In genomic region chr5:166370928-166371690, GRCh38 we compare ENCODE assay signal across 8 cellular contexts.
DNase-seq lines count a peak whose midpoint lies in the region; TF ChIP-seq lines count a peak whose summit lies in the region.

No MANE protein-coding gene starts in this region.

- POLR2A ChIA-PET in CD4-positive, alpha-beta memory T cell (lab: Charles Lee; ENCODE audit: partially characterized antibody) = no interaction called here

- TF ChIP-seq CTCF in ascending aorta (IDR thresholded peaks at IDR 0.05) (no peak), nephron progenitor cell (IDR thresholded peaks at IDR 0.05) (no peak)

- CTCF ChIA-PET in CD4-positive, alpha-beta memory T cell (lab: Charles Lee; ENCODE audit: partially characterized antibody) = no interaction called here
- CTCF ChIA-PET in activated naive CD4-positive, alpha-beta T cell treated with anti-CD3 and anti-CD28 coated beads for 36 hours (lab: Charles Lee) = no interaction called here

- intact Hi-C loops in CD4-positive, alpha-beta memory T cell (cut with micrococcal nuclease) = no loop called here
- intact Hi-C loops in ascending aorta (cut with DNase I) = no loop called here
- intact Hi-C loops in activated naive CD4-positive, alpha-beta T cell treated with anti-CD3 and anti-CD28 coated beads for 36 hours (cut with micrococcal nuclease) = no loop called here

- H3K4me3 Mint-ChIP-seq in CD4-positive, alpha-beta memory T cell = peak overlapping the region in 7 of 8 donors; percentile 25 to 80 (median 61)
- H3K4me3 Mint-ChIP-seq in nephron progenitor cell = no peak overlapping the region
- H3K4me3 Mint-ChIP-seq in activated naive CD4-positive, alpha-beta T cell treated with anti-CD3 and anti-CD28 coated beads for 36 hours = no peak overlapping the region

- H3K4me1 ChIP-seq in CD4-positive, alpha-beta memory T cell (ENCODE audit: insufficient read depth, low read length) = no peaks in the 10 kb centered on the region
- no peaks in the 10 kb centered on the region for H3K4me1 ChIP-seq in ascending aorta

- H3K36me3 ChIP-seq in CD4-positive, alpha-beta memory T cell (ENCODE audit: insufficient read depth, low read length) = no peaks in the 10 kb centered on the region
- H3K36me3 ChIP-seq in ascending aorta = no peaks in the 10 kb centered on the region

- H3K27me3 ChIP-seq in CD4-positive, alpha-beta memory T cell (ENCODE audit: insufficient read depth, low read length) = no peaks in the 10 kb centered on the region
- H3K27me3 ChIP-seq in ascending aorta = no peaks in the 10 kb centered on the region

- H3K27ac Mint-ChIP-seq in CD4-positive, alpha-beta memory T cell = peak overlapping the region in 2 of 7 donors; percentile 3 to 19
- peak overlapping the region; percentile 72 for H3K27ac Mint-ChIP-seq in nephron progenitor cell
- H3K27ac Mint-ChIP-seq in activated naive CD4-positive, alpha-beta T cell treated with anti-CD3 and anti-CD28 coated beads for 36 hours = no peak overlapping the region

- DNase-seq in CD4-positive, alpha-beta memory T cell = no peak
- DNase-seq in LoVo (ENCODE audit: low spot score) (peak; percentile 28), ascending aorta (ENCODE audit: low spot score in 2 of 2) (no peak), nephron progenitor cell (no peak), HT-29 (ENCODE audit: low spot score) (no peak), GF-D8 (lab: John Stamatoyannopoulos, UW) (no peak), NCI-H526 treated with DMSO at 0.1 percent for 48 hours (lab: John Stamatoyannopoulos, UW) (no peak)
- no peak for DNase-seq in activated naive CD4-positive, alpha-beta T cell treated with anti-CD3 and anti-CD28 coated beads for 36 hours

- H3K27me3 Mint-ChIP-seq in CD4-positive, alpha-beta memory T cell = no peaks in the 10 kb centered on the region
- H3K27me3 Mint-ChIP-seq in nephron progenitor cell (ENCODE audit: low read depth, poor library complexity) = no peaks in the 10 kb centered on the region
- H3K27me3 Mint-ChIP-seq in activated naive CD4-positive, alpha-beta T cell treated with anti-CD3 and anti-CD28 coated beads for 36 hours (ENCODE audit: low read depth) = no peaks in the 10 kb centered on the region

- H3K4me3 ChIP-seq in CD4-positive, alpha-beta memory T cell (ENCODE audit: low read length in 2 of 2) = no peak overlapping the region
- H3K4me3 ChIP-seq in ascending aorta = peak overlapping the region; percentile 39 to 62

- no peaks in the 10 kb centered on the region for H3K36me3 Mint-ChIP-seq in CD4-positive, alpha-beta memory T cell
- H3K36me3 Mint-ChIP-seq in nephron progenitor cell (ENCODE audit: low read depth) = no peaks in the 10 kb centered on the region
- no peaks in the 10 kb centered on the region for H3K36me3 Mint-ChIP-seq in activated naive CD4-positive, alpha-beta T cell treated with anti-CD3 and anti-CD28 coated beads for 36 hours (ENCODE audit: low read depth)

- peaks cover 0 to 2% (median 0%) of the 10 kb centered on the region in 4 donors for H3K4me1 Mint-ChIP-seq in CD4-positive, alpha-beta memory T cell
- peaks cover 20% of the 10 kb centered on the region for H3K4me1 Mint-ChIP-seq in nephron progenitor cell
- no peaks in the 10 kb centered on the region for H3K4me1 Mint-ChIP-seq in activated naive CD4-positive, alpha-beta T cell treated with anti-CD3 and anti-CD28 coated beads for 36 hours (ENCODE audit: low read depth)

- no peaks in the 10 kb centered on the region for H3K9me3 ChIP-seq in CD4-positive, alpha-beta memory T cell (ENCODE audit: control insufficient read depth in 1 of 2, low read length in 2 of 2)
- no peaks in the 10 kb centered on the region for H3K9me3 ChIP-seq in ascending aorta

- no peak overlapping the region for H3K27ac ChIP-seq in CD4-positive, alpha-beta memory T cell (ENCODE audit: low read depth, low read length)
- no peak overlapping the region for H3K27ac ChIP-seq in ascending aorta

- H3K9me3 Mint-ChIP-seq in CD4-positive, alpha-beta memory T cell = peaks cover 0 to 2% (median 0%) of the 10 kb centered on the region in 8 donors
- no peaks in the 10 kb centered on the region for H3K9me3 Mint-ChIP-seq in nephron progenitor cell
- H3K9me3 Mint-ChIP-seq in activated naive CD4-positive, alpha-beta T cell treated with anti-CD3 and anti-CD28 coated beads for 36 hours = no peaks in the 10 kb centered on the region

Comparison
In these comparisons a context has a peak if more than half of its experiments do, and no peak if none do; other contexts are left out.
1. H3K4me3 ChIP-seq: peak in ascending aorta (2 of 2); none in CD4-positive, alpha-beta memory T cell (0 of 2).
2. H3K4me3 Mint-ChIP-seq: peak in CD4-positive, alpha-beta memory T cell (7 of 8); none in nephron progenitor cell (single experiment) and activated naive CD4-positive, alpha-beta T cell treated with anti-CD3 and anti-CD28 coated beads for 36 hours (single experiment).